ENCODE assay signal across 8 cellular contexts in genomic region chr5:60843693-60844428, GRCh38. TPM values are rescaled to one million over a fixed set of nuclear protein-coding genes. Genes with fewer than 3 reads are reported as not detected.
DNase-seq lines count a peak whose midpoint lies in the region; ATAC-seq and TF ChIP-seq lines count a peak whose summit lies in the region.

TSS of gene ELOVL7 (minus strand) at chr5:60844269. CDS start at chr5:60787397, 56,872 bp downstream.

- peaks cover 15% of the 10 kb centered on the region for H3K4me1 Mint-ChIP-seq in nephron progenitor cell

- H3K4me1 ChIP-seq in thyroid gland, result peaks cover 4 to 6% of the 10 kb centered on the region in 2 donors

- intact Hi-C loops in thyroid gland (cut with DNase I), result no loop called here

- no peaks in the 10 kb centered on the region for H3K27me3 ChIP-seq in thyroid gland

- peak within 1 kb of the TSS; percentile 65 to 77 (median 73) for H3K4me3 ChIP-seq in thyroid gland (replicated peaks in 1 of 3)

- H3K36me3 ChIP-seq in thyroid gland, result no peaks in the 10 kb centered on the region

- H3K27ac Mint-ChIP-seq in nephron progenitor cell, result no peak within 1 kb of the TSS

- ATAC-seq in HG03103 (IDR thresholded peaks at IDR 0.05; ENCODE audit: low read depth, unreplicated experiment), result peak; percentile 95

- TF ChIP-seq CTCF in nephron progenitor cell (IDR thresholded peaks at IDR 0.05) (no peak), thyroid gland (IDR thresholded peaks at IDR 0.05) (peak in 3 of 6 experiments; percentile 36 to 52 (median 40))

- no peaks in the 10 kb centered on the region for H3K9me3 Mint-ChIP-seq in nephron progenitor cell

- peak; percentile 36 for TF ChIP-seq POLR2A in GM18951 (IDR thresholded peaks at IDR 0.05; ENCODE audit: extremely low read depth, insufficient read depth, insufficient read length)
- TF ChIP-seq POLR2A in thyroid gland (IDR thresholded peaks at IDR 0.05), result peak; percentile 49 to 98

- in situ Hi-C loops in GM18951 (cut with MboI; ENCODE audit: low sequenced_read_pairs, unreplicated experiment), result no loop called here

- H3K27me3 Mint-ChIP-seq in nephron progenitor cell (ENCODE audit: low read depth, poor library complexity), result peaks cover 77% of the 10 kb centered on the region

- peak within 1 kb of the TSS; percentile 84 for H3K4me3 Mint-ChIP-seq in nephron progenitor cell

- DNase-seq in C1 segment of cervical spinal cord (lab: John Stamatoyannopoulos, UW) (peak in 11 of 14 donors; percentile 34 to 77 (median 60)), NCI-H345 treated with DMSO at 0.1 percent for 48 hours (lab: John Stamatoyannopoulos, UW; ENCODE audit: unreplicated experiment) (peak; percentile 59), fibroblast of peridontal ligament (ENCODE audit: extremely low read depth) (peak; percentile 8), nephron progenitor cell (peak; percentile 85), thyroid gland (peak; percentile 90 to 92)
- DNase-seq in activated CD8-positive, alpha-beta memory T cell treated with anti-CD3 and anti-CD28 coated beads, Interleukin-2, amount 50 U/mL, for 24 hours (ENCODE audit: extremely low read depth), result peak; percentile 5

- 0 to 5% methylated on average over 12 to 28 of the region's 98 CpGs for WGBS in thyroid gland, 2 donors

- peak within 1 kb of the TSS in 2 of 3 donors; percentile 54 to 57 for H3K27ac ChIP-seq in thyroid gland

- no peaks in the 10 kb centered on the region for H3K9me3 ChIP-seq in thyroid gland

- no peaks in the 10 kb centered on the region for H3K36me3 Mint-ChIP-seq in nephron progenitor cell (ENCODE audit: low read depth)

RNA-seq across cellular contexts. Expression of gene ELOVL7, which starts in this region (rescaled TPM):
- total RNA-seq in thyroid gland, result 10 to 100 TPM; 15.2 to 52.2 (median 22.7) TPM

Comparison
In these comparisons a context has a peak if more than half of its experiments do, and no peak if none do; other contexts are left out.
1. Peak in every context shown above with its lines: DNase-seq, ATAC-seq, H3K4me3 ChIP-seq and H3K27ac ChIP-seq.
2. DNase-seq: peak in every context shown above with its lines; median percentile 91 in thyroid gland; 85 in nephron progenitor cell; 60 in C1 segment of cervical spinal cord; 59 in NCI-H345 treated with DMSO at 0.1 percent for 48 hours; 8 in fibroblast of peridontal ligament; 5 in activated CD8-positive, alpha-beta memory T cell treated with anti-CD3 and anti-CD28 coated beads, Interleukin-2, amount 50 U/mL, for 24 hours.